In the genomic region with DNA sequence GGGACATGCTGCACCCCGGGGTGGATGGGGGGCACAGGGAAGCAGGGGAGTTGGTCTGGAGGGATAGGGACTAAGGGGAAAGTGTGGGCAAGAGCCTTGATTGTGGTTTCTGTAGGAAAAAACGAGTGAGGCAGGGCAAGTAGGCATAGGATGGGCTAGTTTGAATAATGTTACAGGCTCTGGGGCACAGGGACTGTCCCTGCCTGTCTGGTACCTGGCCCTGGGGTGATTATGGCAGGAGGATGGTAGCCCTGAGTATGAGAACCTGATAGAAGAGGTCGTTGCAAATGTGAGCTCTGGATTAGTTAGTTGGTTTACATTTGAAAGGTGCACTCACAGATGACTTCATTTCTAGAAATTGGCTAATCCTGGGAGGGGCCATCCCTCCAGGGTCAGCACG, we compare ENCODE assay signal across 1 cellular context.
TF ChIP-seq lines count a peak whose summit lies in the region.

No MANE protein-coding gene starts in this region.

TF ChIP-seq in GM12878, 131 proteins besides CTCF, POLR2A, EP300 and RAD21:
- 0 out of 2 replicates have a peak, but pooled peaks have one; percentile 14 for TF ChIP-seq ATF7 (IDR thresholded peaks at IDR 0.05; ENCODE audit: low read depth)
- TF ChIP-seq GATAD2B (conservative IDR thresholded peaks at IDR 0.05; ENCODE audit: low read depth) = no peak
